30 cellular contexts compared by ENCODE assay signal in genomic region chr16:23579371-23579770, GRCh38.
"Had no signal": no experiment of that assay in that cellular context is flagged by ENCODE, and none has a peak within 500 bp of the region (broad histone marks: within the 10 kb centered on the region; RNA-seq: fewer than 3 reads in every experiment).

No MANE protein-coding gene starts in this region.

- DNase-seq: hypothalamus; immature natural killer cell; kidney; left colon; left lung; lower lobe of right lung; mammary epithelial cell; mesendoderm; naive B cell; nucleus accumbens; pancreas; posterior cingulate gyrus; retina; right cardiac atrium; sigmoid colon; small intestine; spleen; stimulated activated CD4-positive, alpha-beta T cell treated with anti-CD3 and anti-CD28 coated beads, Interleukin-4, amount 100 ng/mL, for 24 hours; stimulated activated naive CD4-positive, alpha-beta T cell; stimulated activated naive CD8-positive, alpha-beta T cell treated with anti-CD3 and anti-CD28 coated beads, Interleukin-15, amount 100 ng/mL, for 72 hours; substantia nigra; uterus had no signal

- FAIRE-seq: islet of Langerhans, kidney, pancreas, small intestine had no signal

- H3K27ac ChIP-seq: left lung, lower lobe of right lung, pancreas, prostate gland, spleen, tibial nerve, uterus had no signal

- H3K4me3 Mint-ChIP-seq: immature natural killer cell; mesothelial cell of epicardium; naive B cell; natural killer cell treated with Interleukin-12 subunit alpha and Interleukin-12 subunit beta and Interleukin-15 and Interleukin-18, amount 100 ng/mL, for 72 hours; neural crest cell; stimulated activated effector memory CD8-positive, alpha-beta T cell treated with anti-CD3 and anti-CD28 coated beads, Interleukin-12 subunit alpha, Interleukin-12 subunit beta, amount 100 ng/mL, for 72 hours; stimulated activated naive CD8-positive, alpha-beta T cell treated with anti-CD3 and anti-CD28 coated beads, Interleukin-15, amount 100 ng/mL, for 72 hours; type B pancreatic cell had no signal

- H3K4me1 ChIP-seq: left lung, lower lobe of right lung, pancreas, prostate gland, uterus had no signal

- H3K9me3 ChIP-seq: left lung, lower lobe of right lung, pancreas, prostate gland, sigmoid colon, spleen, tibial nerve, uterus had no signal

- H3K4me3 ChIP-seq: left lung, lower lobe of right lung, pancreas, prostate gland, sigmoid colon, spleen, tibial nerve, uterus had no signal

- H3K27ac Mint-ChIP-seq: immature natural killer cell; mesothelial cell of epicardium; natural killer cell treated with Interleukin-12 subunit alpha and Interleukin-12 subunit beta and Interleukin-15 and Interleukin-18, amount 100 ng/mL, for 72 hours; stimulated activated effector memory CD8-positive, alpha-beta T cell treated with anti-CD3 and anti-CD28 coated beads, Interleukin-12 subunit alpha, Interleukin-12 subunit beta, amount 100 ng/mL, for 72 hours; type B pancreatic cell had no signal

- ATAC-seq: left lung; lower lobe of right lung; natural killer cell treated with Interleukin-12 subunit alpha and Interleukin-12 subunit beta and Interleukin-15 and Interleukin-18, amount 100 ng/mL, for 72 hours; right cardiac atrium; stimulated activated effector memory CD8-positive, alpha-beta T cell treated with anti-CD3 and anti-CD28 coated beads, Interleukin-12 subunit alpha, Interleukin-12 subunit beta, amount 100 ng/mL, for 72 hours; stimulated activated naive CD8-positive, alpha-beta T cell treated with anti-CD3 and anti-CD28 coated beads, Interleukin-15, amount 100 ng/mL, for 72 hours had no signal

- H3K4me1 Mint-ChIP-seq: immature natural killer cell; mesothelial cell of epicardium; neural crest cell; stimulated activated effector memory CD8-positive, alpha-beta T cell treated with anti-CD3 and anti-CD28 coated beads, Interleukin-12 subunit alpha, Interleukin-12 subunit beta, amount 100 ng/mL, for 72 hours; stimulated activated naive CD8-positive, alpha-beta T cell treated with anti-CD3 and anti-CD28 coated beads, Interleukin-15, amount 100 ng/mL, for 72 hours had no signal

- H3K27me3 ChIP-seq: left lung, pancreas, sigmoid colon, spleen, tibial nerve, uterus had no signal

- H3K27me3 Mint-ChIP-seq: naive B cell; natural killer cell treated with Interleukin-12 subunit alpha and Interleukin-12 subunit beta and Interleukin-15 and Interleukin-18, amount 100 ng/mL, for 72 hours; stimulated activated naive CD8-positive, alpha-beta T cell treated with anti-CD3 and anti-CD28 coated beads, Interleukin-15, amount 100 ng/mL, for 72 hours; type B pancreatic cell had no signal

- H3K9me3 Mint-ChIP-seq: immature natural killer cell; mesothelial cell of epicardium; natural killer cell treated with Interleukin-12 subunit alpha and Interleukin-12 subunit beta and Interleukin-15 and Interleukin-18, amount 100 ng/mL, for 72 hours; neural crest cell; stimulated activated effector memory CD8-positive, alpha-beta T cell treated with anti-CD3 and anti-CD28 coated beads, Interleukin-12 subunit alpha, Interleukin-12 subunit beta, amount 100 ng/mL, for 72 hours; stimulated activated naive CD8-positive, alpha-beta T cell treated with anti-CD3 and anti-CD28 coated beads, Interleukin-15, amount 100 ng/mL, for 72 hours; type B pancreatic cell had no signal

- H3K36me3 ChIP-seq: prostate gland, uterus had no signal
